ENCODE assay signal across 28 cellular contexts in the genomic region with DNA sequence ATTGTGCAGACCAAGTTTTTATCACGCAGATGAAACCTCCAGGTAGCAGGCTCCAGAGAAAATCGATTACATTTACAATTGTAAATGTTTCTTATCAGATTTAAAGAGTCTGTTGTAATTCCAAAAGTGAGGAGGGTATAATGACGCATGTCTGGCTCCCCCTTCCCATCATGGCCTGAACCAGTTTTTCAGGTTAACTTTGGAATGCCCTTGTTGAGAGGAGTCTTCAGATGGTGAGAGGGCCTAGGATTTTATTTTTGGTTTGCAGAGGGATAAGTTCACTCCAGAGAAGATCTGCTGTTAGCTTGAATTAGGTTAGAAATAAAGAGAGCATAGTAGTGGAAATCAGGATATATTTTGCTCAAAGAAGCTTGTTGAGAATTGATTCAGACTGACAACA.
"Had no signal": no experiment of that assay in that cellular context is flagged by ENCODE, and none has a peak within 500 bp of the region (broad histone marks: within the 10 kb centered on the region; RNA-seq: fewer than 3 reads in every experiment).

No MANE protein-coding gene starts in this region.

- H3K4me1 Mint-ChIP-seq: naive B cell; natural killer cell; nephron progenitor cell; neural progenitor cell; stimulated activated memory B cell treated with anti-CD40 and anti-IgM and Interleukin-4, amounts not matched to agents 10 μg/mL and 1 μg/mL and 100 μg/mL, for 72 hours; stimulated activated naive CD8-positive, alpha-beta T cell treated with anti-CD3 and anti-CD28 coated beads, Interleukin-15, amount 100 ng/mL, for 72 hours had no signal

- H3K36me3 Mint-ChIP-seq: naive B cell; natural killer cell; neural progenitor cell; stimulated activated memory B cell treated with anti-CD40 and anti-IgM and Interleukin-4, amounts not matched to agents 10 μg/mL and 1 μg/mL and 100 μg/mL, for 72 hours had no signal

- H3K9me3 Mint-ChIP-seq: neural progenitor cell; stimulated activated memory B cell treated with anti-CD40 and anti-IgM and Interleukin-4, amounts not matched to agents 10 μg/mL and 1 μg/mL and 100 μg/mL, for 72 hours; stimulated activated naive CD8-positive, alpha-beta T cell treated with anti-CD3 and anti-CD28 coated beads, Interleukin-15, amount 100 ng/mL, for 72 hours had no signal

- H3K9me3 ChIP-seq: lower lobe of right lung, neutrophil, psoas muscle, right lobe of liver, tibial nerve, upper lobe of right lung had no signal

- H3K27ac ChIP-seq: heart right ventricle, hepatocyte, lower lobe of right lung, neural progenitor cell, neutrophil, parathyroid adenoma, psoas muscle, right lobe of liver, tibial nerve, upper lobe of right lung had no signal

- H3K4me1 ChIP-seq: heart right ventricle, lower lobe of right lung, neural progenitor cell, parathyroid adenoma, psoas muscle, right lobe of liver, tibial nerve, upper lobe of right lung had no signal

- H3K4me3 ChIP-seq: heart right ventricle, hepatocyte, lower lobe of right lung, neural progenitor cell, psoas muscle, right lobe of liver, smooth muscle cell, tibial nerve, upper lobe of right lung had no signal

- ATAC-seq: heart right ventricle; left cardiac atrium; left lobe of liver; lower lobe of right lung; natural killer cell; psoas muscle; right lobe of liver; stimulated activated memory B cell treated with anti-CD40 and anti-IgM and Interleukin-4, amounts not matched to agents 10 μg/mL and 1 μg/mL and 100 μg/mL, for 72 hours; stimulated activated naive CD8-positive, alpha-beta T cell treated with anti-CD3 and anti-CD28 coated beads, Interleukin-15, amount 100 ng/mL, for 72 hours; upper lobe of right lung had no signal

- H3K4me3 Mint-ChIP-seq: naive B cell; natural killer cell; nephron progenitor cell; neural progenitor cell; stimulated activated memory B cell treated with anti-CD40 and anti-IgM and Interleukin-4, amounts not matched to agents 10 μg/mL and 1 μg/mL and 100 μg/mL, for 72 hours; stimulated activated naive CD8-positive, alpha-beta T cell treated with anti-CD3 and anti-CD28 coated beads, Interleukin-15, amount 100 ng/mL, for 72 hours had no signal

- H3K27me3 Mint-ChIP-seq: stimulated activated naive CD8-positive, alpha-beta T cell treated with anti-CD3 and anti-CD28 coated beads, Interleukin-15, amount 100 ng/mL, for 72 hours had no signal

- DNase-seq: heart right ventricle; kidney glomerular epithelial cell; left cardiac atrium; lower lobe of right lung; mammary epithelial cell; mesenchymal stem cell; naive B cell; natural killer cell; nephron progenitor cell; occipital lobe; psoas muscle; right lobe of liver; stimulated activated CD4-positive, alpha-beta T cell treated with anti-CD3 and anti-CD28 coated beads, Interleukin-1b, Interleukin-23, amount 100 ng/mL, for 48 hours; stimulated activated CD4-positive, alpha-beta T cell treated with anti-CD3 and anti-CD28 coated beads, Interleukin-2, amount 100 ng/mL, for 48 hours; stimulated activated CD4-positive, alpha-beta T cell treated with anti-CD3 and anti-CD28 coated beads, Interleukin-4, amount 100 ng/mL, for 4 hours; stimulated activated CD8-positive, alpha-beta memory T cell treated with anti-CD3 and anti-CD28 coated beads, Interleukin-4, amount 100 ng/mL, for 48 hours; stimulated activated naive CD4-positive, alpha-beta T cell treated with Interleukin-2 at 50 U/mL for 16 hours; stimulated activated naive CD8-positive, alpha-beta T cell treated with anti-CD3 and anti-CD28 coated beads, Interleukin-15, amount 100 ng/mL, for 72 hours; substantia nigra; upper lobe of right lung had no signal

- H3K27ac Mint-ChIP-seq: naive B cell; natural killer cell; nephron progenitor cell; neural progenitor cell; stimulated activated memory B cell treated with anti-CD40 and anti-IgM and Interleukin-4, amounts not matched to agents 10 μg/mL and 1 μg/mL and 100 μg/mL, for 72 hours; stimulated activated naive CD8-positive, alpha-beta T cell treated with anti-CD3 and anti-CD28 coated beads, Interleukin-15, amount 100 ng/mL, for 72 hours had no signal

- H3K27me3 ChIP-seq: heart right ventricle, hepatocyte, neural progenitor cell, neutrophil, right lobe of liver, tibial nerve, upper lobe of right lung had no signal
